Comparison of ENCODE assay signal across 15 cellular contexts in genomic region chr6:170090561-170090960, GRCh38.
DNase-seq lines count a peak whose midpoint lies in the region; ATAC-seq and TF ChIP-seq lines count a peak whose summit lies in the region.
"Had no signal": no experiment of that assay in that cellular context is flagged by ENCODE, and none has a peak within 500 bp of the region (broad histone marks: within the 10 kb centered on the region; RNA-seq: fewer than 3 reads in every experiment).

No MANE protein-coding gene starts in this region.

- CTCF ChIA-PET in OCI-LY7 (lab: Charles Lee; ENCODE audit: unreplicated experiment) = interaction anchor here (0.5 kb wide), 1 partner anchor 288 kb away, joined by 3 read pairs; no protein-coding TSS in a partner anchor

- peak overlapping the region; percentile 97; the same call in 1 of the 2 replicates for H2AFZ ChIP-seq in OCI-LY7 (ENCODE audit: low read length)

- no peak for DNase-seq in activated T-cell treated with anti-CD3 and anti-CD28 coated beads, Interleukin-2, amount 50 U/mL, for 72 hours
- no peak for DNase-seq in activated T-cell treated with anti-CD3 and anti-CD28 coated beads, Interleukin-2, amount 50 U/mL, for 4 hours
- DNase-seq in OCI-LY7 (ENCODE audit: low spot score) (peak; percentile 22), NCI-H82 (lab: John Stamatoyannopoulos, UW) (no peak), nephron progenitor cell (no peak)
- DNase-seq in effector memory CD8-positive, alpha-beta T cell = no peak
- no peak for DNase-seq in stimulated activated effector memory CD8-positive, alpha-beta T cell treated with anti-CD3 and anti-CD28 coated beads, Interleukin-12 subunit alpha, Interleukin-12 subunit beta, amount 100 ng/mL, for 72 hours (ENCODE audit: low spot score in 2 of 2)
- DNase-seq: Calu3, esophagus squamous epithelium, NCI-H2171, NCI-H774 had no signal

- no peaks in the 10 kb centered on the region for H3K9me3 ChIP-seq in OCI-LY7 (ENCODE audit: low read length)
- H3K9me3 ChIP-seq: breast epithelium, esophagus squamous epithelium, vagina had no signal

- intact Hi-C loops in OCI-LY7 (cut with micrococcal nuclease; ENCODE audit: unreplicated experiment) = no loop called here

- POLR2A ChIA-PET in OCI-LY7 (lab: Charles Lee) = no interaction called here

- H3K4me1 ChIP-seq in OCI-LY7 (ENCODE audit: insufficient read depth, low read length, poor library complexity, severe bottlenecking) = peaks cover 31% of the 10 kb centered on the region
- H3K4me1 ChIP-seq: breast epithelium, vagina had no signal

- no peak overlapping the region for H3K27ac ChIP-seq in OCI-LY7 (ENCODE audit: low read depth, low read length, poor library complexity, severe bottlenecking)
- H3K27ac ChIP-seq: breast epithelium, esophagus squamous epithelium, vagina had no signal

- H3K27ac Mint-ChIP-seq in activated T-cell treated with anti-CD3 and anti-CD28 coated beads, Interleukin-2, amount 50 U/mL, for 72 hours = peak overlapping the region; percentile 97
- peak overlapping the region in 1 of 2 donors; percentile 92 for H3K27ac Mint-ChIP-seq in effector memory CD8-positive, alpha-beta T cell
- H3K27ac Mint-ChIP-seq in stimulated activated effector memory CD8-positive, alpha-beta T cell treated with anti-CD3 and anti-CD28 coated beads, Interleukin-12 subunit alpha, Interleukin-12 subunit beta, amount 100 ng/mL, for 72 hours = peak overlapping the region; percentile 98
- H3K27ac Mint-ChIP-seq in nephron progenitor cell = no peak overlapping the region

- peaks cover 3 to 6% of the 10 kb centered on the region in 2 donors for H3K36me3 Mint-ChIP-seq in activated T-cell treated with anti-CD3 and anti-CD28 coated beads, Interleukin-2, amount 50 U/mL, for 72 hours (ENCODE audit: insufficient read depth in 2 of 2)
- no peaks in the 10 kb centered on the region for H3K36me3 Mint-ChIP-seq in activated T-cell treated with anti-CD3 and anti-CD28 coated beads, Interleukin-2, amount 50 U/mL, for 4 hours (ENCODE audit: insufficient read depth)
- H3K36me3 Mint-ChIP-seq in effector memory CD8-positive, alpha-beta T cell (ENCODE audit: insufficient read depth) = peaks cover 24% of the 10 kb centered on the region
- peaks cover 36% of the 10 kb centered on the region for H3K36me3 Mint-ChIP-seq in stimulated activated effector memory CD8-positive, alpha-beta T cell treated with anti-CD3 and anti-CD28 coated beads, Interleukin-12 subunit alpha, Interleukin-12 subunit beta, amount 100 ng/mL, for 72 hours
- H3K36me3 Mint-ChIP-seq in nephron progenitor cell (ENCODE audit: low read depth) = no peaks in the 10 kb centered on the region

- H3K36me3 ChIP-seq in OCI-LY7 (ENCODE audit: insufficient read depth, low read length) = no peaks in the 10 kb centered on the region
- H3K36me3 ChIP-seq: breast epithelium, esophagus squamous epithelium, vagina had no signal

- H3K4me1 Mint-ChIP-seq in activated T-cell treated with anti-CD3 and anti-CD28 coated beads, Interleukin-2, amount 50 U/mL, for 72 hours (ENCODE audit: low read depth) = peaks cover 30% of the 10 kb centered on the region
- peaks cover 30% of the 10 kb centered on the region for H3K4me1 Mint-ChIP-seq in activated T-cell treated with anti-CD3 and anti-CD28 coated beads, Interleukin-2, amount 50 U/mL, for 4 hours (ENCODE audit: low read depth)
- peaks cover 29 to 38% of the 10 kb centered on the region in 2 donors for H3K4me1 Mint-ChIP-seq in effector memory CD8-positive, alpha-beta T cell (ENCODE audit: low read depth in 2 of 2)
- peaks cover 48% of the 10 kb centered on the region for H3K4me1 Mint-ChIP-seq in stimulated activated effector memory CD8-positive, alpha-beta T cell treated with anti-CD3 and anti-CD28 coated beads, Interleukin-12 subunit alpha, Interleukin-12 subunit beta, amount 100 ng/mL, for 72 hours
- H3K4me1 Mint-ChIP-seq in nephron progenitor cell = peaks cover 50% of the 10 kb centered on the region

- peak overlapping the region; percentile 65; the same call in 1 of the 2 replicates for H3K4me2 ChIP-seq in OCI-LY7 (ENCODE audit: low read length)

- peak overlapping the region; percentile 95 to 96 for H3K4me3 Mint-ChIP-seq in activated T-cell treated with anti-CD3 and anti-CD28 coated beads, Interleukin-2, amount 50 U/mL, for 72 hours
- no peak overlapping the region for H3K4me3 Mint-ChIP-seq in activated T-cell treated with anti-CD3 and anti-CD28 coated beads, Interleukin-2, amount 50 U/mL, for 4 hours
- peak overlapping the region; percentile 80 to 89 for H3K4me3 Mint-ChIP-seq in effector memory CD8-positive, alpha-beta T cell
- H3K4me3 Mint-ChIP-seq in stimulated activated effector memory CD8-positive, alpha-beta T cell treated with anti-CD3 and anti-CD28 coated beads, Interleukin-12 subunit alpha, Interleukin-12 subunit beta, amount 100 ng/mL, for 72 hours = peak overlapping the region; percentile 81
- no peak overlapping the region for H3K4me3 Mint-ChIP-seq in nephron progenitor cell

- no peak overlapping the region for H3K4me3 ChIP-seq in OCI-LY7 (ENCODE audit: low read depth, low read length, poor library complexity, severe bottlenecking)
- H3K4me3 ChIP-seq: breast epithelium, esophagus squamous epithelium, lung, vagina had no signal

- no peak for ATAC-seq in activated T-cell treated with anti-CD3 and anti-CD28 coated beads, Interleukin-2, amount 50 U/mL, for 72 hours (replicated peaks in 1 of 2)
- no peak for ATAC-seq in activated T-cell treated with anti-CD3 and anti-CD28 coated beads, Interleukin-2, amount 50 U/mL, for 4 hours
- no peak for ATAC-seq in effector memory CD8-positive, alpha-beta T cell (replicated peaks)
- ATAC-seq in stimulated activated effector memory CD8-positive, alpha-beta T cell treated with anti-CD3 and anti-CD28 coated beads, Interleukin-12 subunit alpha, Interleukin-12 subunit beta, amount 100 ng/mL, for 72 hours = no peak
- no peak for ATAC-seq in GM21825 (IDR thresholded peaks at IDR 0.05; ENCODE audit: unreplicated experiment)

- no peaks in the 10 kb centered on the region for H3K79me2 ChIP-seq in OCI-LY7 (ENCODE audit: insufficient read depth, low read depth, low read length)

- BruUV-seq in OCI-LY7 (replicated peaks; lab: Mats Ljungman, UMichigan) = no TSS peak

- no peak for TF ChIP-seq CTCF in OCI-LY7 (conservative IDR thresholded peaks at IDR 0.05; ENCODE audit: low read length)
- no peak for TF ChIP-seq CTCF in nephron progenitor cell (IDR thresholded peaks at IDR 0.05)

- no peaks in the 10 kb centered on the region for H3K9me2 ChIP-seq in OCI-LY7 (ENCODE audit: insufficient read depth, low read length)

- no peaks in the 10 kb centered on the region for H3K27me3 Mint-ChIP-seq in activated T-cell treated with anti-CD3 and anti-CD28 coated beads, Interleukin-2, amount 50 U/mL, for 72 hours (ENCODE audit: low read depth)
- no peaks in the 10 kb centered on the region for H3K27me3 Mint-ChIP-seq in activated T-cell treated with anti-CD3 and anti-CD28 coated beads, Interleukin-2, amount 50 U/mL, for 4 hours (ENCODE audit: low read depth)
- H3K27me3 Mint-ChIP-seq in effector memory CD8-positive, alpha-beta T cell = peaks cover 0 to 15% of the 10 kb centered on the region in 2 donors
- H3K27me3 Mint-ChIP-seq in nephron progenitor cell (ENCODE audit: low read depth, poor library complexity) = peaks cover 14% of the 10 kb centered on the region

- no peaks in the 10 kb centered on the region for H3K9me3 Mint-ChIP-seq in activated T-cell treated with anti-CD3 and anti-CD28 coated beads, Interleukin-2, amount 50 U/mL, for 72 hours
- H3K9me3 Mint-ChIP-seq in activated T-cell treated with anti-CD3 and anti-CD28 coated beads, Interleukin-2, amount 50 U/mL, for 4 hours = no peaks in the 10 kb centered on the region
- H3K9me3 Mint-ChIP-seq in effector memory CD8-positive, alpha-beta T cell = no peaks in the 10 kb centered on the region
- no peaks in the 10 kb centered on the region for H3K9me3 Mint-ChIP-seq in stimulated activated effector memory CD8-positive, alpha-beta T cell treated with anti-CD3 and anti-CD28 coated beads, Interleukin-12 subunit alpha, Interleukin-12 subunit beta, amount 100 ng/mL, for 72 hours
- no peaks in the 10 kb centered on the region for H3K9me3 Mint-ChIP-seq in nephron progenitor cell

- H4K20me1 ChIP-seq in OCI-LY7 (ENCODE audit: insufficient read depth, low read length) = no peaks in the 10 kb centered on the region

Comparison
In these comparisons a context has a peak if more than half of its experiments do, and no peak if none do; other contexts are left out.
1. H3K4me3 Mint-ChIP-seq: peak in activated T-cell treated with anti-CD3 and anti-CD28 coated beads, Interleukin-2, amount 50 U/mL, for 72 hours (2 of 2), effector memory CD8-positive, alpha-beta T cell (2 of 2) and stimulated activated effector memory CD8-positive, alpha-beta T cell treated with anti-CD3 and anti-CD28 coated beads, Interleukin-12 subunit alpha, Interleukin-12 subunit beta, amount 100 ng/mL, for 72 hours (single experiment); none in activated T-cell treated with anti-CD3 and anti-CD28 coated beads, Interleukin-2, amount 50 U/mL, for 4 hours (single experiment) and nephron progenitor cell (single experiment).